Comparison of ENCODE assay signal across 1 cellular context in the genomic region with DNA sequence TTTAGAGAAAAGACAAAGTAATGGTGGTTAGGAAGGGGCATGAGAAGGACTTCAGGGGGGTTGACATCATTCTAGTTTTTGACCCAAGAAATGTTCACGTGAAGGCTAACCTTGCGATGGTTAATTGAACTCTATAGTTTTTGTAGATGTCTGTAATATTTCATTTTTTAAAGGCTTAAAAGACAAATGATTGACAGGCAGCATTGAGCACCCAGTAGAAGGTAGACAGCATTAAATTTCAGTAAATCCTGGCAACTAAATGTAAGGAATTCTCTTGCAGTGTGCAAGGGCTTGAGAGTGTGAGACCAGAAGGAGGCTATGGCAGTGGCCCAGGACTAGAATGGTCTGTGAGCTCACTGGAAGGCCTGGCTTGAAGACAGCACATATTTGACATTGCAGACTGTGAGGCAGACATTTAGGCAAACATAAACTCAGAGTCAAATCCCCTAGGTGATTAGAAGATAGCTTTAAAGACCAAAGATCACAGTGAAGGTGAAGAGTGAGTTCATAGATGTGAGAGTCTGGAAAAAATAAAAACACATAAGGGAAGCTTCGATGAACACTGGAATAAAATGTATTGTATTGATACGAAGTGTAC.
TF ChIP-seq lines count a peak whose summit lies in the region.

No MANE protein-coding gene starts in this region.

TF ChIP-seq in GM23338, 12 proteins besides CTCF, POLR2A, EP300 and RAD21 (continued from another document):
- TF ChIP-seq, protein P1, sequence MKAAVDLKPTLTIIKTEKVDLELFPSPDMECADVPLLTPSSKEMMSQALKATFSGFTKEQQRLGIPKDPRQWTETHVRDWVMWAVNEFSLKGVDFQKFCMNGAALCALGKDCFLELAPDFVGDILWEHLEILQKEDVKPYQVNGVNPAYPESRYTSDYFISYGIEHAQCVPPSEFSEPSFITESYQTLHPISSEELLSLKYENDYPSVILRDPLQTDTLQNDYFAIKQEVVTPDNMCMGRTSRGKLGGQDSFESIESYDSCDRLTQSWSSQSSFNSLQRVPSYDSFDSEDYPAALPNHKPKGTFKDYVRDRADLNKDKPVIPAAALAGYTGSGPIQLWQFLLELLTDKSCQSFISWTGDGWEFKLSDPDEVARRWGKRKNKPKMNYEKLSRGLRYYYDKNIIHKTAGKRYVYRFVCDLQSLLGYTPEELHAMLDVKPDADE (IDR thresholded peaks at IDR 0.05): no peak
